Comparison of ENCODE assay signal across 8 cellular contexts in the genomic region with DNA sequence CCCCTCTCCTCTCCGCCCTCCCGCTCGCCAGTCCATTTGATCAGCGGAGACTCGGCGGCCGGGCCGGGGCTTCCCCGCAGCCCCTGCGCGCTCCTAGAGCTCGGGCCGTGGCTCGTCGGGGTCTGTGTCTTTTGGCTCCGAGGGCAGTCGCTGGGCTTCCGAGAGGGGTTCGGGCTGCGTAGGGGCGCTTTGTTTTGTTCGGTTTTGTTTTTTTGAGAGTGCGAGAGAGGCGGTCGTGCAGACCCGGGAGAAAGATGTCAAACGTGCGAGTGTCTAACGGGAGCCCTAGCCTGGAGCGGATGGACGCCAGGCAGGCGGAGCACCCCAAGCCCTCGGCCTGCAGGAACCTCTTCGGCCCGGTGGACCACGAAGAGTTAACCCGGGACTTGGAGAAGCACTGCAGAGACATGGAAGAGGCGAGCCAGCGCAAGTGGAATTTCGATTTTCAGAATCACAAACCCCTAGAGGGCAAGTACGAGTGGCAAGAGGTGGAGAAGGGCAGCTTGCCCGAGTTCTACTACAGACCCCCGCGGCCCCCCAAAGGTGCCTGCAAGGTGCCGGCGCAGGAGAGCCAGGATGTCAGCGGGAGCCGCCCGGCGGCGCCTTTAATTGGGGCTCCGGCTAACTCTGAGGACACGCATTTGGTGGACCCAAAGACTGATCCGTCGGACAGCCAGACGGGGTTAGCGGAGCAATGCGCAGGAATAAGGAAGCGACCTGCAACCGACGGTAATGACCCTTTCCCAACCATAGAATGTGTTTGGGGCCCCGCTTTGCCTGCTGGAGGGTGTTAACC. TPM values are rescaled to one million over a fixed set of nuclear protein-coding genes. Genes with fewer than 3 reads are reported as not detected.
A peak's percentile ranks its signal among the peaks of the same experiment; 100 is the strongest.
DNase-seq lines count a peak whose midpoint lies in the region; ATAC-seq and TF ChIP-seq lines count a peak whose summit lies in the region.

No MANE protein-coding gene starts in this region.

- H2AFZ ChIP-seq in mesenchymal stem cell (ENCODE audit: low read depth, low read length) = no peak overlapping the region

- peaks cover 10% of the 10 kb centered on the region for H3K36me3 ChIP-seq in ectodermal cell (ENCODE audit: control insufficient read depth, insufficient read depth, low read length)
- peaks cover 0 to 35% of the 10 kb centered on the region in 2 experiments for H3K36me3 ChIP-seq in mesenchymal stem cell (ENCODE audit: control insufficient read depth in 1 of 2, insufficient read depth in 2 of 2, low read depth in 1 of 2, low read length in 2 of 2)

- WGBS in ectodermal cell, 2 experiments = 0% methylated on average over 62 of the region's 62 CpGs
- WGBS in mesenchymal stem cell = under 1% methylated on average over 48 of the region's 62 CpGs

- peak overlapping the region; percentile 99 for H2BK15ac ChIP-seq in mesenchymal stem cell (ENCODE audit: low read depth, poor library complexity, severe bottlenecking)

- H3K4me1 ChIP-seq in ectodermal cell (ENCODE audit: control insufficient read depth, insufficient read depth, low read length) = peaks cover 34% of the 10 kb centered on the region
- peaks cover 10% of the 10 kb centered on the region for H3K4me1 ChIP-seq in mesenchymal stem cell (ENCODE audit: control insufficient read depth, insufficient read depth, low read depth, low read length)

- no peaks in the 10 kb centered on the region for H3K9me3 ChIP-seq in ectodermal cell (ENCODE audit: control insufficient read depth, low read length)
- H3K9me3 ChIP-seq in mesenchymal stem cell (ENCODE audit: control insufficient read depth, low read length) = no peaks in the 10 kb centered on the region

- ATAC-seq in HG03045 (IDR thresholded peaks at IDR 0.05; ENCODE audit: unreplicated experiment) = peak; percentile 12
- peak; percentile 51 for ATAC-seq in SK-N-SH treated with all-trans-retinoic acid at 6 μM for 48 hours
- ATAC-seq in HG03039 (IDR thresholded peaks at IDR 0.05; ENCODE audit: unreplicated experiment) = no peak

- H3K18ac ChIP-seq in mesenchymal stem cell (ENCODE audit: low read depth in 1 of 2, low read length in 2 of 2) = peak overlapping the region; percentile 93 to 94

- no peak for TF ChIP-seq CTCF in type B pancreatic cell (conservative IDR thresholded peaks at IDR 0.05)

- H3K27me3 ChIP-seq in ectodermal cell (ENCODE audit: control insufficient read depth, insufficient read depth, low read length, poor library complexity, severe bottlenecking) = no peaks in the 10 kb centered on the region
- no peaks in the 10 kb centered on the region for H3K27me3 ChIP-seq in mesenchymal stem cell (ENCODE audit: control insufficient read depth in 1 of 2, insufficient read depth in 1 of 2, low read length in 2 of 2)

- peak overlapping the region; percentile 98 for H2BK120ac ChIP-seq in mesenchymal stem cell (ENCODE audit: low read depth, low read length)

- H4K91ac ChIP-seq in mesenchymal stem cell (ENCODE audit: low read length) = peak overlapping the region; percentile 97

- H3K4me3 ChIP-seq in ectodermal cell (ENCODE audit: insufficient read depth, low read depth, low read length) (peak overlapping the region; percentile 96), mesenchymal stem cell (ENCODE audit: insufficient read depth in 1 of 2, low read depth in 1 of 2, low read length in 2 of 2) (peak overlapping the region; percentile 89 to 94)

- peak overlapping the region; percentile 98 for H3K4me3 Mint-ChIP-seq in type B pancreatic cell

- H2BK5ac ChIP-seq in mesenchymal stem cell (ENCODE audit: low read depth, low read length, poor library complexity, severe bottlenecking) = peak overlapping the region; percentile 77

- H4K8ac ChIP-seq in mesenchymal stem cell (ENCODE audit: low read length) = peak overlapping the region; percentile 94

- H3K36me3 Mint-ChIP-seq in type B pancreatic cell = peaks cover 38% of the 10 kb centered on the region

- H3K27me3 Mint-ChIP-seq in type B pancreatic cell = no peaks in the 10 kb centered on the region

- H3K9me3 Mint-ChIP-seq in type B pancreatic cell = no peaks in the 10 kb centered on the region

- H3K23ac ChIP-seq in mesenchymal stem cell (ENCODE audit: low read length in 2 of 2) = peak overlapping the region; percentile 93 to 94

- peak overlapping the region in 1 of 2 experiments; percentile 72 for H3K14ac ChIP-seq in mesenchymal stem cell (ENCODE audit: low read length in 2 of 2)

- H3K27ac ChIP-seq in ectodermal cell (ENCODE audit: insufficient read depth, low read depth, low read length, poor library complexity, severe bottlenecking) = peak overlapping the region; percentile 62
- peak overlapping the region; percentile 95 for H3K27ac ChIP-seq in mesenchymal stem cell (ENCODE audit: low read length, poor library complexity, severe bottlenecking)

- DNase-seq in activated T-cell treated with anti-CD3 and anti-CD28 coated beads for 48 hours (ENCODE audit: low read depth) = peak; percentile 23
- no peak for DNase-seq in activated T-cell treated with anti-CD3 and anti-CD28 coated beads for 4 hours
- peak; percentile 41 for DNase-seq in mesenchymal stem cell
- DNase-seq in type B pancreatic cell (ENCODE audit: extremely low spot score, unreplicated experiment) = no peak

- peak overlapping the region; percentile 65 to 89 for H2BK12ac ChIP-seq in mesenchymal stem cell (ENCODE audit: low read length in 2 of 2)

- H3K4ac ChIP-seq in mesenchymal stem cell (ENCODE audit: low read depth in 1 of 2, low read length in 2 of 2) = peak overlapping the region; percentile 92 to 93

- H3K9ac ChIP-seq in mesenchymal stem cell (ENCODE audit: low read length) = peak overlapping the region; percentile 97

- H3K4me1 Mint-ChIP-seq in type B pancreatic cell (ENCODE audit: unreplicated experiment) = peaks cover 31% of the 10 kb centered on the region

- peak overlapping the region; percentile 63 for H2AK5ac ChIP-seq in mesenchymal stem cell (ENCODE audit: low read length, severe bottlenecking)

- H3K79me1 ChIP-seq in mesenchymal stem cell (replicated peaks; ENCODE audit: low read length, poor library complexity, severe bottlenecking) = peaks cover 2% of the 10 kb centered on the region

- H3K4me2 ChIP-seq in mesenchymal stem cell (ENCODE audit: low read length, poor library complexity, severe bottlenecking) = peak overlapping the region; percentile 59

- peak overlapping the region; percentile 84 for H3K27ac Mint-ChIP-seq in type B pancreatic cell

TF ChIP-seq in SK-N-SH treated with all-trans-retinoic acid at 6 μM for 48 hours, 23 proteins besides CTCF, POLR2A, EP300 and RAD21:
- TF ChIP-seq BACH2 (CRISPR knock-in tag; IDR thresholded peaks at IDR 0.05; ENCODE audit: borderline replicate concordance) = no peak
- TF ChIP-seq, protein P1, sequence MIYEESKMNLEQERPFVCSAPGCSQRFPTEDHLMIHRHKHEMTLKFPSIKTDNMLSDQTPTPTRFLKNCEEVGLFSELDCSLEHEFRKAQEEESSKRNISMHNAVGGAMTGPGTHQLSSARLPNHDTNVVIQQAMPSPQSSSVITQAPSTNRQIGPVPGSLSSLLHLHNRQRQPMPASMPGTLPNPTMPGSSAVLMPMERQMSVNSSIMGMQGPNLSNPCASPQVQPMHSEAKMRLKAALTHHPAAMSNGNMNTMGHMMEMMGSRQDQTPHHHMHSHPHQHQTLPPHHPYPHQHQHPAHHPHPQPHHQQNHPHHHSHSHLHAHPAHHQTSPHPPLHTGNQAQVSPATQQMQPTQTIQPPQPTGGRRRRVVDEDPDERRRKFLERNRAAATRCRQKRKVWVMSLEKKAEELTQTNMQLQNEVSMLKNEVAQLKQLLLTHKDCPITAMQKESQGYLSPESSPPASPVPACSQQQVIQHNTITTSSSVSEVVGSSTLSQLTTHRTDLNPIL (CRISPR knock-in tag; IDR thresholded peaks at IDR 0.05; ENCODE audit: low read depth) = no peak
- TF ChIP-seq GLIS3 (CRISPR knock-in tag; IDR thresholded peaks at IDR 0.05) = no peak
- TF ChIP-seq, protein P2, sequence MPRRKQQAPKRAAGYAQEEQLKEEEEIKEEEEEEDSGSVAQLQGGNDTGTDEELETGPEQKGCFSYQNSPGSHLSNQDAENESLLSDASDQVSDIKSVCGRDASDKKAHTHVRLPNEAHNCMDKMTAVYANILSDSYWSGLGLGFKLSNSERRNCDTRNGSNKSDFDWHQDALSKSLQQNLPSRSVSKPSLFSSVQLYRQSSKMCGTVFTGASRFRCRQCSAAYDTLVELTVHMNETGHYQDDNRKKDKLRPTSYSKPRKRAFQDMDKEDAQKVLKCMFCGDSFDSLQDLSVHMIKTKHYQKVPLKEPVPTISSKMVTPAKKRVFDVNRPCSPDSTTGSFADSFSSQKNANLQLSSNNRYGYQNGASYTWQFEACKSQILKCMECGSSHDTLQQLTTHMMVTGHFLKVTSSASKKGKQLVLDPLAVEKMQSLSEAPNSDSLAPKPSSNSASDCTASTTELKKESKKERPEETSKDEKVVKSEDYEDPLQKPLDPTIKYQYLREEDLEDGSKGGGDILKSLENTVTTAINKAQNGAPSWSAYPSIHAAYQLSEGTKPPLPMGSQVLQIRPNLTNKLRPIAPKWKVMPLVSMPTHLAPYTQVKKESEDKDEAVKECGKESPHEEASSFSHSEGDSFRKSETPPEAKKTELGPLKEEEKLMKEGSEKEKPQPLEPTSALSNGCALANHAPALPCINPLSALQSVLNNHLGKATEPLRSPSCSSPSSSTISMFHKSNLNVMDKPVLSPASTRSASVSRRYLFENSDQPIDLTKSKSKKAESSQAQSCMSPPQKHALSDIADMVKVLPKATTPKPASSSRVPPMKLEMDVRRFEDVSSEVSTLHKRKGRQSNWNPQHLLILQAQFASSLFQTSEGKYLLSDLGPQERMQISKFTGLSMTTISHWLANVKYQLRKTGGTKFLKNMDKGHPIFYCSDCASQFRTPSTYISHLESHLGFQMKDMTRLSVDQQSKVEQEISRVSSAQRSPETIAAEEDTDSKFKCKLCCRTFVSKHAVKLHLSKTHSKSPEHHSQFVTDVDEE (CRISPR knock-in tag; IDR thresholded peaks at IDR 0.05) = no peak
- TF ChIP-seq ZFP30 (CRISPR knock-in tag; IDR thresholded peaks at IDR 0.05) = no peak
- TF ChIP-seq ZFP3 (CRISPR knock-in tag; IDR thresholded peaks at IDR 0.05) = no peak
- no peak for TF ChIP-seq TOX (CRISPR knock-in tag; IDR thresholded peaks at IDR 0.05; ENCODE audit: borderline replicate concordance)

RNA-seq across cellular contexts. Expression of a gene that starts 0.6 kb away (rescaled TPM):
- polyA plus RNA-seq in ectodermal cell (2013, experiment 1 of 4) = 52.6 TPM
- 48.3 TPM for polyA plus RNA-seq in ectodermal cell (2013, experiment 2 of 4)
- 44.7 TPM for polyA plus RNA-seq in ectodermal cell (2013, experiment 3 of 4)
- 45.3 TPM for polyA plus RNA-seq in ectodermal cell (2013, experiment 4 of 4)
- 19.0 TPM for polyA plus RNA-seq in mesenchymal stem cell (2013, experiment 1 of 2)
- 19.7 TPM for polyA plus RNA-seq in mesenchymal stem cell (2013, experiment 2 of 2)
- 49.6 and 85.5 TPM in 2 replicates for total RNA-seq in type B pancreatic cell (ENCODE audit: low replicate concordance)

RNA-seq across cellular contexts. Expression of a gene that starts 21.8 kb away (rescaled TPM):
- polyA plus RNA-seq in ectodermal cell (2013, experiment 1 of 4) = 36.1 TPM
- polyA plus RNA-seq in ectodermal cell (2013, experiment 2 of 4) = 48.7 TPM
- 38.5 TPM for polyA plus RNA-seq in ectodermal cell (2013, experiment 3 of 4)
- polyA plus RNA-seq in ectodermal cell (2013, experiment 4 of 4) = 45.1 TPM
- polyA plus RNA-seq in mesenchymal stem cell (2013, experiment 1 of 2) = 0.28 TPM
- polyA plus RNA-seq in mesenchymal stem cell (2013, experiment 2 of 2) = 0.22 TPM
- 1.6 and 3.6 TPM in 2 replicates for total RNA-seq in type B pancreatic cell (ENCODE audit: low replicate concordance)

Comparison
In these comparisons a context has a peak if more than half of its experiments do, and no peak if none do; other contexts are left out.
1. DNase-seq: peak in activated T-cell treated with anti-CD3 and anti-CD28 coated beads for 48 hours (single experiment) and mesenchymal stem cell (single experiment); none in activated T-cell treated with anti-CD3 and anti-CD28 coated beads for 4 hours (single experiment) and type B pancreatic cell (single experiment).